ENCODE assay signal across 6 cellular contexts in the genomic region with DNA sequence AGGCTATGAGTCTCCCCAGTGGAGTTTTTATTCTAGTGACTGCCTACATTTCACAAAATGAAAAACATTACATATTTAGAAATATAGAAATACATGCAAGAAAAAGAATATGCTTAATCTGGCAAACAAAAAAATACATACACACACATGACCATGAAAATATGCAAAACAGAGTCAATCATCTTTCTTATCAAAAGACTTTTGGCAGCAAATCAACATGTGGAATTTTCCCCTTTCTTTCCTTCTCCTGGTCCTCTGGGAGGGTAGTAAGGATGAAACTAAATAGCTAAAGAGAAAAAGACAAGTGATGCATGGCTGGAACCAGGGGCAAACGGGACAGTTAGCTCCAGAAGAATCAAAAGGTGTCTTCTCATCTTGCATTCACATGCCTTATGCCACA.
"Had no signal": no experiment of that assay in that cellular context is flagged by ENCODE, and none has a peak within 500 bp of the region (broad histone marks: within the 10 kb centered on the region; RNA-seq: fewer than 3 reads in every experiment).

No MANE protein-coding gene starts in this region.

- H3K4me1 Mint-ChIP-seq: GM23338, H9, IgD-negative memory B cell had no signal

- H3K4me3 ChIP-seq: GM23338 had no signal

- H3K4me3 Mint-ChIP-seq: GM23338, H9, IgD-negative memory B cell had no signal

- H3K9me3 Mint-ChIP-seq: GM23338, H9 had no signal

- H3K27ac ChIP-seq: HL-60 had no signal

- DNase-seq: H9, HCEC 1CT had no signal

- H3K27ac Mint-ChIP-seq: GM23338, H9, IgD-negative memory B cell had no signal

- ATAC-seq: GM23338, HepG2 had no signal
